ENCODE assay signal across 10 cellular contexts in the genomic region with DNA sequence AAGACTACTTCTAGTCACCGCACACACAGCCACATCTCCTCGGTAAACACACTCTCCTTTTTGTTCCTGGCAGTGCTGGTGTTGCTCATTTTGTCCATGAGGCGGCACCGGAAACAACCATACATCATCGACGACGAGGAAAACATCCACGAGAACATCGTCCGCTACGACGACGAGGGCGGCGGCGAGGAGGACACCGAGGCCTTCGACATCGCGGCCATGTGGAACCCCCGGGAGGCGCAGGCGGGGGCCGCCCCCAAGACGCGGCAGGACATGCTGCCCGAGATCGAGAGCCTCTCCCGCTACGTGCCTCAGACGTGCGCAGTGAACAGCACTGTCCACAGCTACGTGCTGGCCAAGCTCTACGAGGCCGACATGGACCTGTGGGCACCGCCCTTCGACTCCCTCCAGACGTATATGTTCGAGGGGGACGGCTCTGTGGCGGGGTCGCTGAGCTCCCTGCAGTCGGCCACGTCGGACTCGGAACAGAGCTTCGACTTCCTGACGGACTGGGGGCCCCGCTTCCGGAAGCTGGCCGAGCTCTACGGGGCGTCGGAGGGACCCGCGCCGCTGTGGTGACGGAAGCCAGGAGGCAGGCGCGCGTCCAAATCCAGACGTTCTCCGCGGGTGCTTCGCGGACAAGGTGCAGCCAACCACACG.
DNase-seq lines count a peak whose midpoint lies in the region; ATAC-seq and TF ChIP-seq lines count a peak whose summit lies in the region.
"Had no signal": no experiment of that assay in that cellular context is flagged by ENCODE, and none has a peak within 500 bp of the region (broad histone marks: within the 10 kb centered on the region; RNA-seq: fewer than 3 reads in every experiment).

No MANE protein-coding gene starts in this region.

- H3K4me3 ChIP-seq in heart left ventricle = peak overlapping the region in 11 of 12 donors; percentile 3 to 53 (median 33)

- TF ChIP-seq POLR2A in heart left ventricle (IDR thresholded peaks at IDR 0.05) = no peak

- no peaks in the 10 kb centered on the region for H3K27me3 ChIP-seq in heart left ventricle

- TF ChIP-seq CTCF in heart left ventricle (IDR thresholded peaks at IDR 0.05) = no peak

- H3K9me3 Mint-ChIP-seq in activated T-cell treated with anti-CD3 and anti-CD28 coated beads, Interleukin-2, amount 50 U/mL, for 24 hours = no peaks in the 10 kb centered on the region

- H3K9me3 ChIP-seq in heart left ventricle = peaks cover 0 to 5% (median 0%) of the 10 kb centered on the region in 12 donors

- peaks cover 20% of the 10 kb centered on the region for H3K27me3 Mint-ChIP-seq in activated T-cell treated with anti-CD3 and anti-CD28 coated beads, Interleukin-2, amount 50 U/mL, for 24 hours

- H3K36me3 ChIP-seq in heart left ventricle = no peaks in the 10 kb centered on the region

- peak overlapping the region; percentile 36 for H3K4me3 Mint-ChIP-seq in activated T-cell treated with anti-CD3 and anti-CD28 coated beads, Interleukin-2, amount 50 U/mL, for 24 hours

- peaks cover 11% of the 10 kb centered on the region for H3K4me1 Mint-ChIP-seq in activated T-cell treated with anti-CD3 and anti-CD28 coated beads, Interleukin-2, amount 50 U/mL, for 24 hours (ENCODE audit: low read depth)

- H3K27ac Mint-ChIP-seq in activated T-cell treated with anti-CD3 and anti-CD28 coated beads, Interleukin-2, amount 50 U/mL, for 24 hours = peak overlapping the region; percentile 23

- intact Hi-C loops in heart left ventricle (cut with DNase I) = loop anchor here in 9 of 10 donors (5.0 to 10.0 kb wide), 7 partner anchors 78 to 581 kb away; partner anchors contain the start of gene RNF152 (in 2 of the 9)

- ATAC-seq in heart left ventricle (peak in 3 of 4 donors; percentile 14 to 61 (median 35)), HG03159 (IDR thresholded peaks at IDR 0.05; ENCODE audit: unreplicated experiment) (no peak), GM18858 (IDR thresholded peaks at IDR 0.05; ENCODE audit: unreplicated experiment) (no peak)

- DNase-seq in Kasumi-1 (lab: John Stamatoyannopoulos, UW) (peak; percentile 83 to 84), heart left ventricle (peak in 2 of 5 donors; percentile 16 to 63), NCI-H2227 treated with DMSO at 0.1 percent for 48 hours (lab: John Stamatoyannopoulos, UW) (no peak), NCI-H2081 treated with DMSO at 0.1 percent for 48 hours (lab: John Stamatoyannopoulos, UW) (no peak)
- DNase-seq in activated T-cell treated with anti-CD3 and anti-CD28 coated beads, Interleukin-2, amount 50 U/mL, for 24 hours = peak; percentile 38
- DNase-seq in stimulated activated CD4-positive, alpha-beta T cell treated with anti-CD3 and anti-CD28 coated beads, Interleukin-4, amount 100 ng/mL, for 4 hours = peak; percentile 1 to 34
- DNase-seq: amygdala had no signal

- 71 to 85% (median 76%) methylated on average over 50 to 67 of the region's 67 CpGs for WGBS in heart left ventricle, 4 donors

- H3K4me1 ChIP-seq in heart left ventricle = peaks cover 0 to 8% (median 0%) of the 10 kb centered on the region in 12 donors

- H3K27ac ChIP-seq in heart left ventricle = no peak overlapping the region
- H3K27ac ChIP-seq: KMS-11 had no signal

- no peaks in the 10 kb centered on the region for H3K36me3 Mint-ChIP-seq in activated T-cell treated with anti-CD3 and anti-CD28 coated beads, Interleukin-2, amount 50 U/mL, for 24 hours (ENCODE audit: low read depth)

Comparison
In these comparisons a context has a peak if more than half of its experiments do, and no peak if none do; other contexts are left out.
1. DNase-seq: peak in Kasumi-1 (2 of 2), activated T-cell treated with anti-CD3 and anti-CD28 coated beads, Interleukin-2, amount 50 U/mL, for 24 hours (single experiment) and stimulated activated CD4-positive, alpha-beta T cell treated with anti-CD3 and anti-CD28 coated beads, Interleukin-4, amount 100 ng/mL, for 4 hours (2 of 2); none in NCI-H2227 treated with DMSO at 0.1 percent for 48 hours (single experiment) and NCI-H2081 treated with DMSO at 0.1 percent for 48 hours (single experiment).
2. ATAC-seq: peak in heart left ventricle (3 of 4); none in HG03159 (single experiment) and GM18858 (single experiment).